Comparison of ENCODE assay signal across 8 cellular contexts in the genomic region with DNA sequence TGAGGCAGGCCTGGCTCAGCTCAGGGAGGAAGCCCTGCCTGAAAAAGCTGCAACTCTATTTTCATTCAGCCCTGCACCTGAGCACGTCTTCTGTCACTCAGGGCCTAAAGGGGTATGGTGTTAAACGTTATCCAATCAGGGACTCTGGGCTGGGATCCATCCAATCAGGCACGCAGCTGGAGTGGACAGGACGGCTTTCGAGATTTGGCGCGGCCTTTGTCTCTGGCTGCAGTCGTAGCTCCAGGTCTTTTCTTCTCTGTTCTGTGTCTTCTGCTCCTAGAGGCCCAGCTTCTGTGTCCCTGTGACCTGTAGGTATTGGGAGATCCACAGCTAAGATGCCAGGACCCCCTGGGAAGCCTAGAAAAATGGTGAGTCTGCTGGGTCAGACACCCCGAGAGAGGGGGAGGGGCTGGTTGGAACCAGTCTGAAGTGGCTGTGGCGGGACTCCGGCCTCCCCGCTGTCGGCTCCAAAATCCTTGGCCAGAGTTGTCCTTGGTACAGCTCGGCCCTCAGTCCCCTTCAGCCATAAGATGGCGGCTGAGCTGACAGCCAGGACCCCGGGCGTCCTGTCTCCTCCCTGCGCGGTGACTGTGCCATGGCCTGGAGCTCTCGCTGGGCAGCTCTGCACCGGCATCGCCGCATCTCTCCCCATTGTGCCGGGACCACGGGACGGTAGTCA. TPM values are rescaled to one million over a fixed set of nuclear protein-coding genes. Genes with fewer than 3 reads are reported as not detected.
A peak's percentile ranks its signal among the peaks of the same experiment; 100 is the strongest.
DNase-seq lines count a peak whose midpoint lies in the region; ATAC-seq and TF ChIP-seq lines count a peak whose summit lies in the region.

No MANE protein-coding gene starts in this region.

- H4K5ac ChIP-seq in mesendoderm (ENCODE audit: low read length): no peak overlapping the region

- no peak overlapping the region for H2AK5ac ChIP-seq in mesendoderm (ENCODE audit: low read length)

- H3K9ac ChIP-seq in endodermal cell (ENCODE audit: extremely low read depth, low read length, poor library complexity, severe bottlenecking) (peak overlapping the region; percentile 79), mesendoderm (ENCODE audit: low read length) (peak overlapping the region; percentile 40)

- no peaks in the 10 kb centered on the region for H3K4me1 ChIP-seq in endodermal cell (ENCODE audit: control insufficient read depth, insufficient read depth, low read length)
- no peaks in the 10 kb centered on the region for H3K4me1 ChIP-seq in mesendoderm (ENCODE audit: control insufficient read depth, low read depth, low read length)
- H3K4me1 ChIP-seq in aorta (ENCODE audit: control insufficient read depth in 1 of 2, insufficient read depth in 2 of 2, low read length in 2 of 2): no peaks in the 10 kb centered on the region

- H3K4ac ChIP-seq in mesendoderm (ENCODE audit: low read depth, low read length): no peak overlapping the region

- no peaks in the 10 kb centered on the region for H3K36me3 Mint-ChIP-seq in activated naive CD8-positive, alpha-beta T cell
- H3K36me3 Mint-ChIP-seq in activated naive CD8-positive, alpha-beta T cell treated with anti-CD3 and anti-CD28 coated beads, Interleukin-2, amount 50 U/mL, for 24 hours (ENCODE audit: low read depth): peaks cover 3% of the 10 kb centered on the region
- no peaks in the 10 kb centered on the region for H3K36me3 Mint-ChIP-seq in endodermal cell (ENCODE audit: low read depth)

- H3K27ac ChIP-seq in endodermal cell (ENCODE audit: low read depth, low read length) (peak overlapping the region; percentile 85), mesendoderm (ENCODE audit: low read depth, low read length) (no peak overlapping the region), aorta (ENCODE audit: low read depth in 1 of 2, low read length in 2 of 2) (no peak overlapping the region)

- peaks cover 8% of the 10 kb centered on the region for H3K4me1 Mint-ChIP-seq in activated naive CD8-positive, alpha-beta T cell (ENCODE audit: low read depth)
- H3K4me1 Mint-ChIP-seq in activated naive CD8-positive, alpha-beta T cell treated with anti-CD3 and anti-CD28 coated beads, Interleukin-2, amount 50 U/mL, for 24 hours: peaks cover 5% of the 10 kb centered on the region
- no peaks in the 10 kb centered on the region for H3K4me1 Mint-ChIP-seq in endodermal cell

- TF ChIP-seq CTCF in endodermal cell (conservative IDR thresholded peaks at IDR 0.05): no peak

- H3K36me3 ChIP-seq in endodermal cell (ENCODE audit: control insufficient read depth, insufficient read depth, low read length) (peaks cover 3% of the 10 kb centered on the region), mesendoderm (ENCODE audit: control insufficient read depth, insufficient read depth, low read length) (no peaks in the 10 kb centered on the region), aorta (ENCODE audit: control insufficient read depth in 1 of 2, insufficient read depth in 2 of 2, low read length in 1 of 2) (no peaks in the 10 kb centered on the region)

- H2BK15ac ChIP-seq in mesendoderm (replicated peaks; ENCODE audit: low read depth): no peak overlapping the region

- H3K9me3 ChIP-seq in endodermal cell (ENCODE audit: control insufficient read depth, low read length) (peaks cover 14% of the 10 kb centered on the region), aorta (ENCODE audit: control insufficient read depth, low read length) (no peaks in the 10 kb centered on the region)

- H4K8ac ChIP-seq in mesendoderm (ENCODE audit: low read depth, low read length): no peak overlapping the region

- H3K4me2 ChIP-seq in mesendoderm (ENCODE audit: low read length): no peak overlapping the region

- peak overlapping the region; percentile 56 for H3K4me3 Mint-ChIP-seq in activated naive CD8-positive, alpha-beta T cell
- no peak overlapping the region for H3K4me3 Mint-ChIP-seq in activated naive CD8-positive, alpha-beta T cell treated with anti-CD3 and anti-CD28 coated beads, Interleukin-2, amount 50 U/mL, for 24 hours
- H3K4me3 Mint-ChIP-seq in endodermal cell: no peak overlapping the region

- H3K23ac ChIP-seq in mesendoderm (ENCODE audit: low read length): no peak overlapping the region

- H3K27me3 ChIP-seq in endodermal cell (ENCODE audit: control insufficient read depth, insufficient read depth, low read length, poor library complexity, severe bottlenecking): peaks cover 5% of the 10 kb centered on the region
- no peaks in the 10 kb centered on the region for H3K27me3 ChIP-seq in mesendoderm (ENCODE audit: insufficient read depth, low read length, poor library complexity)
- H3K27me3 ChIP-seq in aorta (ENCODE audit: control insufficient read depth in 1 of 2, insufficient read depth in 2 of 2, low read length in 1 of 2): no peaks in the 10 kb centered on the region

- H2BK120ac ChIP-seq in mesendoderm (ENCODE audit: low read depth, low read length): no peak overlapping the region

- H3K79me2 ChIP-seq in mesendoderm (ENCODE audit: control insufficient read depth, insufficient read depth, low read length): no peaks in the 10 kb centered on the region

- intact Hi-C loops in aorta (cut with DNase I): no loop called here

- no peak overlapping the region for H3K27ac Mint-ChIP-seq in activated naive CD8-positive, alpha-beta T cell
- no peak overlapping the region for H3K27ac Mint-ChIP-seq in activated naive CD8-positive, alpha-beta T cell treated with anti-CD3 and anti-CD28 coated beads, Interleukin-2, amount 50 U/mL, for 24 hours
- no peak overlapping the region for H3K27ac Mint-ChIP-seq in endodermal cell

- no peak for ATAC-seq in activated naive CD8-positive, alpha-beta T cell treated with anti-CD3 and anti-CD28 coated beads, Interleukin-2, amount 50 U/mL, for 24 hours
- peak; percentile 72 for ATAC-seq in aorta (ENCODE audit: low FRiP score)
- ATAC-seq in GM21447 (IDR thresholded peaks at IDR 0.05; ENCODE audit: unreplicated experiment): no peak

- H3K18ac ChIP-seq in mesendoderm (ENCODE audit: low read length): no peak overlapping the region

- 41 to 73% methylated on average over 8 to 26 of the region's 26 CpGs for WGBS in endodermal cell (ENCODE audit: insufficient coverage in 1 of 2, insufficient read length in 1 of 2), 2 experiments
- no CpG with 5 or more reads among the region's 26 CpGs for WGBS in mesendoderm (ENCODE audit: extremely low coverage, insufficient coverage, low lambda C conversion rate)
- WGBS in aorta, 2 donors: 14 to 17% methylated on average over 26 of the region's 26 CpGs

- H3K56ac ChIP-seq in mesendoderm (ENCODE audit: low read length): peak overlapping the region; percentile 30

- DNase-seq in activated naive CD8-positive, alpha-beta T cell treated with anti-CD3 and anti-CD28 coated beads, Interleukin-2, amount 50 U/mL, for 24 hours: no peak
- DNase-seq in endodermal cell (no peak), mesendoderm (peak; percentile 77), aorta (peak; percentile 77 to 87), DMS79 (lab: John Stamatoyannopoulos, UW) (no peak), KG1 (lab: John Stamatoyannopoulos, UW) (no peak)

- H3K4me3 ChIP-seq in endodermal cell (ENCODE audit: low read length) (peak overlapping the region; percentile 78), mesendoderm (ENCODE audit: low read length) (peak overlapping the region; percentile 18), aorta (ENCODE audit: low read length in 2 of 2) (peak overlapping the region in 1 of 2 donors; percentile 9)

- H2BK5ac ChIP-seq in mesendoderm (ENCODE audit: low read length): no peak overlapping the region

- no peaks in the 10 kb centered on the region for H3K27me3 Mint-ChIP-seq in activated naive CD8-positive, alpha-beta T cell
- H3K27me3 Mint-ChIP-seq in activated naive CD8-positive, alpha-beta T cell treated with anti-CD3 and anti-CD28 coated beads, Interleukin-2, amount 50 U/mL, for 24 hours: peaks cover 19% of the 10 kb centered on the region
- H3K27me3 Mint-ChIP-seq in endodermal cell (ENCODE audit: insufficient read depth): no peaks in the 10 kb centered on the region

- no peaks in the 10 kb centered on the region for H3K9me3 Mint-ChIP-seq in activated naive CD8-positive, alpha-beta T cell (ENCODE audit: low read depth)
- H3K9me3 Mint-ChIP-seq in activated naive CD8-positive, alpha-beta T cell treated with anti-CD3 and anti-CD28 coated beads, Interleukin-2, amount 50 U/mL, for 24 hours: peaks cover 5% of the 10 kb centered on the region
- H3K9me3 Mint-ChIP-seq in endodermal cell: peaks cover 82% of the 10 kb centered on the region

- H3K79me1 ChIP-seq in mesendoderm (ENCODE audit: low read length): no peaks in the 10 kb centered on the region

RNA-seq across cellular contexts. Expression of a gene that starts 11.7 kb away (rescaled TPM):
- total RNA-seq in endodermal cell (10 to 100 TPM; 14.6 to 19.5 TPM), aorta (10 to 100 TPM; 23.5 to 35.9 TPM)
- polyA plus RNA-seq in endodermal cell (2013, experiment 1 of 2): 18.1 TPM
- 21.4 TPM for polyA plus RNA-seq in endodermal cell (2013, experiment 2 of 2)
- 5.3 TPM for polyA plus RNA-seq in mesendoderm (2013, experiment 1 of 2)
- 5.5 TPM for polyA plus RNA-seq in mesendoderm (2013, experiment 2 of 2)
- 1 to 10 TPM; 2.8 to 7.7 TPM for polyA plus RNA-seq in aorta

Comparison
In these comparisons a context has a peak if more than half of its experiments do, and no peak if none do; other contexts are left out.
1. DNase-seq: peak in mesendoderm (single experiment) and aorta (2 of 2); none in activated naive CD8-positive, alpha-beta T cell treated with anti-CD3 and anti-CD28 coated beads, Interleukin-2, amount 50 U/mL, for 24 hours (single experiment), endodermal cell (single experiment), DMS79 (single experiment) and KG1 (single experiment).